Comparison of ENCODE assay signal across 8 cellular contexts in genomic region chr17:21286066-21286770, GRCh38. TPM values are rescaled to one million over a fixed set of nuclear protein-coding genes. Genes with fewer than 3 reads are reported as not detected.
DNase-seq lines count a peak whose midpoint lies in the region; ATAC-seq and TF ChIP-seq lines count a peak whose summit lies in the region.

No MANE protein-coding gene starts in this region.

- no peaks in the 10 kb centered on the region for H3K9me3 ChIP-seq in hepatocyte (ENCODE audit: low read depth)

- peaks cover 18% of the 10 kb centered on the region for H4K20me1 ChIP-seq in hepatocyte (ENCODE audit: insufficient read depth, poor library complexity, severe bottlenecking)

- 24% methylated on average over 16 of the region's 16 CpGs for WGBS in hepatocyte (ENCODE audit: low lambda C conversion rate, missing lambda C conversion rate)

- DNase-seq in AG20443 (ENCODE audit: low spot score) (peak; percentile 91), HCEC 1CT (peak; percentile 98), NOMO-1 (lab: John Stamatoyannopoulos, UW; ENCODE audit: unreplicated experiment in 2 of 2) (peak; percentile 69 to 79), hepatocyte (ENCODE audit: low spot score) (peak; percentile 94), retina (peak; percentile 73), NCI-H1436 (lab: John Stamatoyannopoulos, UW) (no peak)

- no peak for TF ChIP-seq CTCF in hepatocyte (IDR thresholded peaks at IDR 0.05; ENCODE audit: poor library complexity)

- H3K36me3 ChIP-seq in hepatocyte (replicated peaks; ENCODE audit: insufficient read depth, low read depth) = no peaks in the 10 kb centered on the region

- ATAC-seq in HG02610 (IDR thresholded peaks at IDR 0.05; ENCODE audit: unreplicated experiment) = no peak

- H3K27ac ChIP-seq in angular gyrus (ENCODE audit: low read depth, low read length) = peak overlapping the region; percentile 60
- peak overlapping the region; percentile 93 for H3K27ac ChIP-seq in hepatocyte

- no peaks in the 10 kb centered on the region for H3K9me2 ChIP-seq in hepatocyte (replicated peaks; ENCODE audit: insufficient read depth)

- peaks cover 22% of the 10 kb centered on the region for H3K4me1 ChIP-seq in hepatocyte (ENCODE audit: insufficient read depth)

- H3K4me3 ChIP-seq in hepatocyte = peak overlapping the region; percentile 71

- H3K4me2 ChIP-seq in hepatocyte = peak overlapping the region; percentile 92

- no peaks in the 10 kb centered on the region for H3K27me3 ChIP-seq in hepatocyte

- no peak overlapping the region for H2AFZ ChIP-seq in hepatocyte

- peaks cover 61% of the 10 kb centered on the region for H3K79me2 ChIP-seq in hepatocyte

RNA-seq across cellular contexts. Expression of gene MAP2K3, which starts 1.7 kb away (rescaled TPM):
- total RNA-seq in hepatocyte = 16.1 and 21.8 TPM in 2 replicates
- polyA plus RNA-seq in hepatocyte = 58.4 and 62.4 TPM in 2 replicates

RNA-seq across cellular contexts. Expression of gene NATD1, which starts 33.0 kb away (rescaled TPM):
- total RNA-seq in hepatocyte = 5.0 and 5.4 TPM in 2 replicates
- 4.8 and 6.7 TPM in 2 replicates for polyA plus RNA-seq in hepatocyte
